Comparison of ENCODE assay signal across 7 cellular contexts in genomic region chr5:54309751-54310432, GRCh38. TPM values are rescaled to one million over a fixed set of nuclear protein-coding genes. Genes with fewer than 3 reads are reported as not detected.
DNase-seq lines count a peak whose midpoint lies in the region; ATAC-seq and TF ChIP-seq lines count a peak whose summit lies in the region.

No MANE protein-coding gene starts in this region.

- peaks cover 11% of the 10 kb centered on the region for H3K4me1 ChIP-seq in HEK293 (ENCODE audit: control insufficient read depth, insufficient read depth, low read length)

- peak overlapping the region; percentile 97 for H3K4me3 ChIP-seq in HEK293 (ENCODE audit: low read depth, low read length)
- H3K4me3 ChIP-seq in MG63 = peak overlapping the region; percentile 70
- peak overlapping the region; percentile 88 for H3K4me3 ChIP-seq in epithelial cell of esophagus (ENCODE audit: low read length)

- H3K9me3 ChIP-seq in HEK293 (ENCODE audit: control insufficient read depth, insufficient read depth, low read depth, low read length) (no peaks in the 10 kb centered on the region), MG63 (no peaks in the 10 kb centered on the region)

- no peaks in the 10 kb centered on the region; the same call in 1 of the 2 replicates for H3K27me3 ChIP-seq in MG63

- peak; percentile 30 for ATAC-seq in GM18502 (IDR thresholded peaks at IDR 0.05; ENCODE audit: poor library complexity, unreplicated experiment)

- DNase-seq in MG63 = no peak
- peak; percentile 30 for DNase-seq in activated CD8-positive, alpha-beta memory T cell treated with anti-CD3 and anti-CD28 coated beads, Interleukin-2, amount 50 U/mL, for 4 hours
- DNase-seq in epithelial cell of esophagus (ENCODE audit: low read depth) = peak; percentile 53
- peak; percentile 27 for DNase-seq in mucosa of gallbladder (ENCODE audit: low spot score)
- peak in 26 of 49 donors; percentile 6 to 72 (median 43) for DNase-seq in substantia nigra (lab: John Stamatoyannopoulos, UW)

- TF ChIP-seq CTCF in HEK293 (tag by site-specific recombination; IDR thresholded peaks at IDR 0.05) = no peak
- no peak for TF ChIP-seq CTCF in epithelial cell of esophagus (IDR thresholded peaks at IDR 0.05; ENCODE audit: insufficient read depth, low read depth, low read length, missing control alignments)

- CTCF ChIA-PET in HEK293 (lab: Yijun Ruan, JAX) = interaction anchor here (0.7 to 2.5 kb wide), 5 partner anchors 12 to 323 kb away, joined by 4 to 12 read pairs (median 9); no protein-coding TSS in a partner anchor

- no peaks in the 10 kb centered on the region for H3K36me3 ChIP-seq in HEK293 (ENCODE audit: control insufficient read depth in 2 of 2, insufficient read depth in 1 of 2, low read length in 2 of 2)
- H3K36me3 ChIP-seq in MG63 = no peaks in the 10 kb centered on the region

- H3K27ac ChIP-seq in HEK293 (ENCODE audit: extremely low read depth, low read depth, low read length) = peak overlapping the region; percentile 86
- peak overlapping the region; percentile 75 for H3K27ac ChIP-seq in substantia nigra (ENCODE audit: low read depth, low read length, poor library complexity, severe bottlenecking)

- POLR2A ChIA-PET in HEK293 (lab: Yijun Ruan, JAX) = interaction anchor here (0.6 to 4.1 kb wide), 45 partner anchors 8 to 1093 kb away, joined by 3 to 49 read pairs (median 5); no protein-coding TSS in a partner anchor

TF ChIP-seq in HEK293, 187 proteins besides CTCF, POLR2A, EP300 and RAD21 (continues in another document):
- TF ChIP-seq ZNF580 (tag by site-specific recombination; IDR thresholded peaks at IDR 0.05) (no peak), ZNF138 (tag by site-specific recombination; IDR thresholded peaks at IDR 0.05; ENCODE audit: borderline replicate concordance) (no peak), ZNF660 (tag by site-specific recombination; IDR thresholded peaks at IDR 0.05) (no peak), ZNF530 (tag by site-specific recombination; IDR thresholded peaks at IDR 0.05; ENCODE audit: low read depth) (no peak), ZSCAN16 (tag by site-specific recombination; IDR thresholded peaks at IDR 0.05) (no peak), ZNF791 (tag by site-specific recombination; IDR thresholded peaks at IDR 0.05) (no peak), ZNF707 (tag by site-specific recombination; IDR thresholded peaks at IDR 0.05) (no peak), YY1 (tag by site-specific recombination; IDR thresholded peaks at IDR 0.05) (0 out of 2 replicates have a peak, but pooled peaks have one; percentile 10), ZNF221 (tag by site-specific recombination; IDR thresholded peaks at IDR 0.05; ENCODE audit: borderline replicate concordance) (no peak), ZNF792 (tag by site-specific recombination; IDR thresholded peaks at IDR 0.05) (no peak), REPIN1 (tag by site-specific recombination; IDR thresholded peaks at IDR 0.05; ENCODE audit: low read depth) (no peak), ZNF211 (tag by site-specific recombination; IDR thresholded peaks at IDR 0.05; ENCODE audit: low read depth) (no peak), ZNF184 (tag by site-specific recombination; IDR thresholded peaks at IDR 0.05) (no peak), ZNF341 (tag by site-specific recombination; IDR thresholded peaks at IDR 0.05; ENCODE audit: low read depth) (peak; percentile 17; the same call in 1 of the 2 replicates), ZNF311 (tag by site-specific recombination; IDR thresholded peaks at IDR 0.05; ENCODE audit: borderline replicate concordance) (no peak), ZNF623 (tag by site-specific recombination; IDR thresholded peaks at IDR 0.05) (no peak), ZNF473 (tag by site-specific recombination; IDR thresholded peaks at IDR 0.05) (no peak), ZNF24 (tag by site-specific recombination; IDR thresholded peaks at IDR 0.05) (no peak), IKZF3 (tag by site-specific recombination; IDR thresholded peaks at IDR 0.05) (peak; percentile 72), ZNF146 (tag by site-specific recombination; IDR thresholded peaks at IDR 0.05) (no peak), EGR2 (tag by site-specific recombination; IDR thresholded peaks at IDR 0.05; ENCODE audit: low read depth) (no peak), ZNF335 (tag by site-specific recombination; conservative IDR thresholded peaks at IDR 0.05) (peak; percentile 12; the same call in 1 of the 2 replicates), ZNF23 (tag by site-specific recombination; IDR thresholded peaks at IDR 0.05; ENCODE audit: borderline replicate concordance) (no peak), ZNF626 (tag by site-specific recombination; IDR thresholded peaks at IDR 0.05) (no peak), ZBTB17 (tag by site-specific recombination; IDR thresholded peaks at IDR 0.05) (peak; percentile 81), YY2 (tag by site-specific recombination; IDR thresholded peaks at IDR 0.05) (no peak)
- TF ChIP-seq, protein P1, sequence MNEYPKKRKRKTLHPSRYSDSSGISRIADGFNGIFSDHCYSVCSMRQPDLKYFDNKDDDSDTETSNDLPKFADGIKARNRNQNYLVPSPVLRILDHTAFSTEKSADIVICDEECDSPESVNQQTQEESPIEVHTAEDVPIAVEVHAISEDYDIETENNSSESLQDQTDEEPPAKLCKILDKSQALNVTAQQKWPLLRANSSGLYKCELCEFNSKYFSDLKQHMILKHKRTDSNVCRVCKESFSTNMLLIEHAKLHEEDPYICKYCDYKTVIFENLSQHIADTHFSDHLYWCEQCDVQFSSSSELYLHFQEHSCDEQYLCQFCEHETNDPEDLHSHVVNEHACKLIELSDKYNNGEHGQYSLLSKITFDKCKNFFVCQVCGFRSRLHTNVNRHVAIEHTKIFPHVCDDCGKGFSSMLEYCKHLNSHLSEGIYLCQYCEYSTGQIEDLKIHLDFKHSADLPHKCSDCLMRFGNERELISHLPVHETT (tag by site-specific recombination; IDR thresholded peaks at IDR 0.05) = no peak
- TF ChIP-seq, protein P2, sequence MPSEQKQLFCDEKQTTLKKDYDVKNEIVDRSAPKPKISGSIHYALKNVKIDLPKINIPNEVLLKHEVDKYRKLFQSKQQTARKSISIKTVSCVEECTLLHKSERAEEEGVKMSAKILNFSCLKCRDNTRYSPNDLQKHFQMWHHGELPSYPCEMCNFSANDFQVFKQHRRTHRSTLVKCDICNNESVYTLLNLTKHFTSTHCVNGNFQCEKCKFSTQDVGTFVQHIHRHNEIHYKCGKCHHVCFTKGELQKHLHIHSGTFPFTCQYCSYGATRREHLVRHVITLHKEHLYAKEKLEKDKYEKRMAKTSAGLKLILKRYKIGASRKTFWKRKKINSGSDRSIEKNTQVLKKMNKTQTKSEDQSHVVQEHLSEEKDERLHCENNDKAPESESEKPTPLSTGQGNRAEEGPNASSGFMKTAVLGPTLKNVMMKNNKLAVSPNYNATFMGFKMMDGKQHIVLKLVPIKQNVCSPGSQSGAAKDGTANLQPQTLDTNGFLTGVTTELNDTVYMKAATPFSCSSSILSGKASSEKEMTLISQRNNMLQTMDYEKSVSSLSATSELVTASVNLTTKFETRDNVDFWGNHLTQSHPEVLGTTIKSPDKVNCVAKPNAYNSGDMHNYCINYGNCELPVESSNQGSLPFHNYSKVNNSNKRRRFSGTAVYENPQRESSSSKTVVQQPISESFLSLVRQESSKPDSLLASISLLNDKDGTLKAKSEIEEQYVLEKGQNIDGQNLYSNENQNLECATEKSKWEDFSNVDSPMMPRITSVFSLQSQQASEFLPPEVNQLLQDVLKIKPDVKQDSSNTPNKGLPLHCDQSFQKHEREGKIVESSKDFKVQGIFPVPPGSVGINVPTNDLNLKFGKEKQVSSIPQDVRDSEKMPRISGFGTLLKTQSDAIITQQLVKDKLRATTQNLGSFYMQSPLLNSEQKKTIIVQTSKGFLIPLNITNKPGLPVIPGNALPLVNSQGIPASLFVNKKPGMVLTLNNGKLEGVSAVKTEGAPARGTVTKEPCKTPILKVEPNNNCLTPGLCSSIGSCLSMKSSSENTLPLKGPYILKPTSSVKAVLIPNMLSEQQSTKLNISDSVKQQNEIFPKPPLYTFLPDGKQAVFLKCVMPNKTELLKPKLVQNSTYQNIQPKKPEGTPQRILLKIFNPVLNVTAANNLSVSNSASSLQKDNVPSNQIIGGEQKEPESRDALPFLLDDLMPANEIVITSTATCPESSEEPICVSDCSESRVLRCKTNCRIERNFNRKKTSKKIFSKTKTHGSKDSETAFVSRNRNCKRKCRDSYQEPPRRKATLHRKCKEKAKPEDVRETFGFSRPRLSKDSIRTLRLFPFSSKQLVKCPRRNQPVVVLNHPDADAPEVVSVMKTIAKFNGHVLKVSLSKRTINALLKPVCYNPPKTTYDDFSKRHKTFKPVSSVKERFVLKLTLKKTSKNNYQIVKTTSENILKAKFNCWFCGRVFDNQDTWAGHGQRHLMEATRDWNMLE (tag by site-specific recombination; conservative IDR thresholded peaks at IDR 0.05; ENCODE audit: low read depth) = no peak
- TF ChIP-seq, protein P3, sequence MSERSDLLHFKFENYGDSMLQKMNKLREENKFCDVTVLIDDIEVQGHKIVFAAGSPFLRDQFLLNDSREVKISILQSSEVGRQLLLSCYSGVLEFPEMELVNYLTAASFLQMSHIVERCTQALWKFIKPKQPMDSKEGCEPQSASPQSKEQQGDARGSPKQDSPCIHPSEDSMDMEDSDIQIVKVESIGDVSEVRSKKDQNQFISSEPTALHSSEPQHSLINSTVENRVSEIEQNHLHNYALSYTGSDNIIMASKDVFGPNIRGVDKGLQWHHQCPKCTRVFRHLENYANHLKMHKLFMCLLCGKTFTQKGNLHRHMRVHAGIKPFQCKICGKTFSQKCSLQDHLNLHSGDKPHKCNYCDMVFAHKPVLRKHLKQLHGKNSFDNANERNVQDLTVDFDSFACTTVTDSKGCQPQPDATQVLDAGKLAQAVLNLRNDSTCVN (tag by site-specific recombination; optimal IDR thresholded peaks at IDR 0.05) = peak; percentile 63

RNA-seq across cellular contexts. Expression of gene ARL15, which starts 0.5 kb away (rescaled TPM):
- total RNA-seq in MG63 (2014; rRNA removed; shearing (Covaris generic); ENCODE audit: low replicate concordance) = 2.2 and 5.8 TPM in 2 replicates
- 30.8 TPM for total RNA-seq in mucosa of gallbladder
